Comparison of ENCODE assay signal across 21 cellular contexts in genomic region chr1:5388622-5389021, GRCh38.
A peak's percentile ranks its signal among the peaks of the same experiment; 100 is the strongest.
DNase-seq lines count a peak whose midpoint lies in the region; ATAC-seq and TF ChIP-seq lines count a peak whose summit lies in the region.
"Had no signal": no experiment of that assay in that cellular context is flagged by ENCODE, and none has a peak within 500 bp of the region (broad histone marks: within the 10 kb centered on the region; RNA-seq: fewer than 3 reads in every experiment).

No MANE protein-coding gene starts in this region.

- BruUV-seq in Calu3 (replicated peaks; lab: Mats Ljungman, UMichigan) = no TSS peak

- H3K4me1 Mint-ChIP-seq in activated CD8-positive, alpha-beta memory T cell treated with anti-CD3 and anti-CD28 coated beads, Interleukin-2, amount 10 ng/mL, durations not matched to agents 7 days and 5 days = peaks cover 25% of the 10 kb centered on the region
- peaks cover 12 to 17% (median 13%) of the 10 kb centered on the region in 3 donors for H3K4me1 Mint-ChIP-seq in CD8-positive, alpha-beta memory T cell
- no peaks in the 10 kb centered on the region for H3K4me1 Mint-ChIP-seq in activated CD8-positive, alpha-beta T cell treated with anti-CD3 and anti-CD28 coated beads, Interleukin-2, amount 10 ng/mL, durations not matched to agents 7 days and 5 days (ENCODE audit: low read depth)
- peaks cover 6 to 28% (median 21%) of the 10 kb centered on the region in 4 donors for H3K4me1 Mint-ChIP-seq in naive thymus-derived CD8-positive, alpha-beta T cell
- no peaks in the 10 kb centered on the region for H3K4me1 Mint-ChIP-seq in Calu3 (ENCODE audit: low read depth, unreplicated experiment)

- no peaks in the 10 kb centered on the region for H3K27me3 ChIP-seq in CD8-positive, alpha-beta memory T cell (ENCODE audit: insufficient read depth, low read length, poor library complexity, severe bottlenecking)
- peaks cover 0 to 59% of the 10 kb centered on the region in 2 donors for H3K27me3 ChIP-seq in left lung

- no peaks in the 10 kb centered on the region for H3K36me3 ChIP-seq in CD8-positive, alpha-beta memory T cell (ENCODE audit: insufficient read depth, low read length)
- H3K36me3 ChIP-seq in left lung = no peaks in the 10 kb centered on the region
- H3K36me3 ChIP-seq: suprapubic skin had no signal

- peak; percentile 46 for DNase-seq in activated CD8-positive, alpha-beta memory T cell treated with anti-CD3 and anti-CD28 coated beads, Interleukin-2, amount 10 ng/mL, durations not matched to agents 7 days and 5 days
- DNase-seq in activated CD8-positive, alpha-beta memory T cell treated with anti-CD3 and anti-CD28 coated beads for 24 hours = no peak
- DNase-seq in CD8-positive, alpha-beta memory T cell = no peak
- peak; percentile 42 for DNase-seq in activated CD8-positive, alpha-beta T cell treated with anti-CD3 and anti-CD28 coated beads, Interleukin-2, amount 10 ng/mL, durations not matched to agents 7 days and 5 days
- peak in 1 of 10 donors; percentile 53 for DNase-seq in naive thymus-derived CD8-positive, alpha-beta T cell
- DNase-seq in left lung (no peak), Calu3 (no peak)
- DNase-seq: ACHN; DMS79 treated with DMSO at 0.1 percent for 48 hours; effector CD4-positive, alpha-beta T cell; IMR-90; mammary epithelial cell; NCI-H1436 treated with DMSO at 0.1 percent for 48 hours; NCI-H2171; NCI-H526 treated with DMSO at 0.1 percent for 48 hours; SHP77 treated with DMSO at 0.1 percent for 48 hours had no signal

- intact Hi-C loops in left lung (cut with DNase I) = no loop called here
- intact Hi-C loops in Calu3 (cut with micrococcal nuclease; ENCODE audit: unreplicated experiment) = no loop called here

- no peaks in the 10 kb centered on the region for H3K9me3 ChIP-seq in CD8-positive, alpha-beta memory T cell (ENCODE audit: low read length)
- H3K9me3 ChIP-seq in left lung = no peaks in the 10 kb centered on the region
- H3K9me3 ChIP-seq: suprapubic skin had no signal

- peak overlapping the region; percentile 20 for H3K27ac ChIP-seq in CD8-positive, alpha-beta memory T cell (ENCODE audit: low read depth, low read length)
- no peak overlapping the region for H3K27ac ChIP-seq in left lung
- H3K27ac ChIP-seq: C4-2B, suprapubic skin, VCaP had no signal

- peak overlapping the region; percentile 49 for H3K4me3 Mint-ChIP-seq in activated CD8-positive, alpha-beta memory T cell treated with anti-CD3 and anti-CD28 coated beads, Interleukin-2, amount 10 ng/mL, durations not matched to agents 7 days and 5 days
- peak overlapping the region; percentile 75 to 89 (median 86) for H3K4me3 Mint-ChIP-seq in CD8-positive, alpha-beta memory T cell
- peak overlapping the region; percentile 65 for H3K4me3 Mint-ChIP-seq in activated CD8-positive, alpha-beta T cell treated with anti-CD3 and anti-CD28 coated beads, Interleukin-2, amount 10 ng/mL, durations not matched to agents 7 days and 5 days
- peak overlapping the region in 7 of 10 donors; percentile 73 to 90 (median 86) for H3K4me3 Mint-ChIP-seq in naive thymus-derived CD8-positive, alpha-beta T cell
- no peak overlapping the region for H3K4me3 Mint-ChIP-seq in Calu3 (ENCODE audit: low read depth, unreplicated experiment)

- no peaks in the 10 kb centered on the region for H3K36me3 Mint-ChIP-seq in activated CD8-positive, alpha-beta memory T cell treated with anti-CD3 and anti-CD28 coated beads, Interleukin-2, amount 10 ng/mL, durations not matched to agents 7 days and 5 days
- no peaks in the 10 kb centered on the region for H3K36me3 Mint-ChIP-seq in CD8-positive, alpha-beta memory T cell
- no peaks in the 10 kb centered on the region for H3K36me3 Mint-ChIP-seq in activated CD8-positive, alpha-beta T cell treated with anti-CD3 and anti-CD28 coated beads, Interleukin-2, amount 10 ng/mL, durations not matched to agents 7 days and 5 days (ENCODE audit: low read depth)
- no peaks in the 10 kb centered on the region for H3K36me3 Mint-ChIP-seq in naive thymus-derived CD8-positive, alpha-beta T cell
- no peaks in the 10 kb centered on the region for H3K36me3 Mint-ChIP-seq in Calu3 (ENCODE audit: insufficient read depth, unreplicated experiment)

- TF ChIP-seq CTCF in left lung (IDR thresholded peaks at IDR 0.05) = no peak
- TF ChIP-seq CTCF in Calu3 (IDR thresholded peaks at IDR 0.05; ENCODE audit: unreplicated experiment) = no peak

- H3K27ac Mint-ChIP-seq in activated CD8-positive, alpha-beta memory T cell treated with anti-CD3 and anti-CD28 coated beads, Interleukin-2, amount 10 ng/mL, durations not matched to agents 7 days and 5 days = peak overlapping the region; percentile 72
- H3K27ac Mint-ChIP-seq in CD8-positive, alpha-beta memory T cell = peak overlapping the region in 5 of 8 donors; percentile 82 to 97 (median 92)
- peak overlapping the region; percentile 95 for H3K27ac Mint-ChIP-seq in activated CD8-positive, alpha-beta T cell treated with anti-CD3 and anti-CD28 coated beads, Interleukin-2, amount 10 ng/mL, durations not matched to agents 7 days and 5 days
- peak overlapping the region in 7 of 10 donors; percentile 71 to 97 (median 94) for H3K27ac Mint-ChIP-seq in naive thymus-derived CD8-positive, alpha-beta T cell
- no peak overlapping the region for H3K27ac Mint-ChIP-seq in Calu3 (ENCODE audit: unreplicated experiment)

- peak; percentile 56 for ATAC-seq in activated CD8-positive, alpha-beta memory T cell treated with anti-CD3 and anti-CD28 coated beads, Interleukin-2, amount 10 ng/mL, durations not matched to agents 7 days and 5 days
- peak; percentile 56 for ATAC-seq in activated CD8-positive, alpha-beta T cell treated with anti-CD3 and anti-CD28 coated beads, Interleukin-2, amount 10 ng/mL, durations not matched to agents 7 days and 5 days
- ATAC-seq in naive thymus-derived CD8-positive, alpha-beta T cell = peak; percentile 25 to 41
- no peak for ATAC-seq in GM21529 (IDR thresholded peaks at IDR 0.05; ENCODE audit: unreplicated experiment)
- ATAC-seq in left lung = no peak
- ATAC-seq: esophagus mucosa had no signal

- peak overlapping the region; percentile 40 for H3K4me3 ChIP-seq in CD8-positive, alpha-beta memory T cell (ENCODE audit: low read length)
- no peak overlapping the region for H3K4me3 ChIP-seq in left lung
- H3K4me3 ChIP-seq: suprapubic skin had no signal

- CTCF ChIA-PET in activated CD8-positive, alpha-beta memory T cell treated with anti-CD3 and anti-CD28 coated beads, Interleukin-2, amount 10 ng/mL, durations not matched to agents 7 days and 5 days (lab: Charles Lee) = interaction anchor here (0.9 to 1.1 kb wide), 3 partner anchors 11 to 18 kb away, joined by 3 to 5 read pairs (median 3); no protein-coding TSS in a partner anchor
- CTCF ChIA-PET in CD8-positive, alpha-beta memory T cell (lab: Charles Lee) = interaction anchor here (1.2 to 1.8 kb wide), 5 partner anchors 12 to 102 kb away, joined by 3 to 8 read pairs (median 6); no protein-coding TSS in a partner anchor
- CTCF ChIA-PET in activated CD8-positive, alpha-beta T cell treated with anti-CD3 and anti-CD28 coated beads, Interleukin-2, amount 10 ng/mL, durations not matched to agents 7 days and 5 days (lab: Charles Lee) = no interaction called here
- CTCF ChIA-PET in Calu3 (lab: Charles Lee) = no interaction called here

- peaks cover 55% of the 10 kb centered on the region for H3K4me1 ChIP-seq in CD8-positive, alpha-beta memory T cell (ENCODE audit: insufficient read depth, low read length)
- H3K4me1 ChIP-seq in left lung = no peaks in the 10 kb centered on the region
- H3K4me1 ChIP-seq: suprapubic skin had no signal

- no peaks in the 10 kb centered on the region for H3K9me3 Mint-ChIP-seq in activated CD8-positive, alpha-beta memory T cell treated with anti-CD3 and anti-CD28 coated beads, Interleukin-2, amount 10 ng/mL, durations not matched to agents 7 days and 5 days (ENCODE audit: low read depth)
- no peaks in the 10 kb centered on the region for H3K9me3 Mint-ChIP-seq in CD8-positive, alpha-beta memory T cell
- H3K9me3 Mint-ChIP-seq in activated CD8-positive, alpha-beta T cell treated with anti-CD3 and anti-CD28 coated beads, Interleukin-2, amount 10 ng/mL, durations not matched to agents 7 days and 5 days (ENCODE audit: insufficient read depth) = no peaks in the 10 kb centered on the region
- peaks cover 0 to 2% (median 0%) of the 10 kb centered on the region in 9 donors for H3K9me3 Mint-ChIP-seq in naive thymus-derived CD8-positive, alpha-beta T cell
- H3K9me3 Mint-ChIP-seq in Calu3 (ENCODE audit: low read depth, unreplicated experiment) = peaks cover 4% of the 10 kb centered on the region

- peaks cover 27% of the 10 kb centered on the region for H3K27me3 Mint-ChIP-seq in activated CD8-positive, alpha-beta memory T cell treated with anti-CD3 and anti-CD28 coated beads, Interleukin-2, amount 10 ng/mL, durations not matched to agents 7 days and 5 days
- H3K27me3 Mint-ChIP-seq in CD8-positive, alpha-beta memory T cell = no peaks in the 10 kb centered on the region
- peaks cover 9% of the 10 kb centered on the region for H3K27me3 Mint-ChIP-seq in activated CD8-positive, alpha-beta T cell treated with anti-CD3 and anti-CD28 coated beads, Interleukin-2, amount 10 ng/mL, durations not matched to agents 7 days and 5 days (ENCODE audit: low read depth)
- H3K27me3 Mint-ChIP-seq in naive thymus-derived CD8-positive, alpha-beta T cell = no peaks in the 10 kb centered on the region
- H3K27me3 Mint-ChIP-seq in Calu3 (ENCODE audit: unreplicated experiment) = no peaks in the 10 kb centered on the region

- POLR2A ChIA-PET in CD8-positive, alpha-beta memory T cell (lab: Charles Lee) = interaction anchor here (1.1 kb wide), 2 partner anchors 60 to 93 kb away, joined by 3 read pairs; no protein-coding TSS in a partner anchor
- POLR2A ChIA-PET in activated CD8-positive, alpha-beta T cell treated with anti-CD3 and anti-CD28 coated beads, Interleukin-2, amount 10 ng/mL, durations not matched to agents 7 days and 5 days (lab: Charles Lee) = interaction anchor here (0.6 kb wide), 1 partner anchor 19 kb away, joined by 3 read pairs; no protein-coding TSS in a partner anchor
- POLR2A ChIA-PET in naive thymus-derived CD8-positive, alpha-beta T cell (lab: Charles Lee) = interaction anchor here (0.9 to 2.0 kb wide), 13 partner anchors 9 to 216 kb away, joined by 3 to 8 read pairs (median 4); no protein-coding TSS in a partner anchor

Comparison
In these comparisons a context has a peak if more than half of its experiments do, and no peak if none do; other contexts are left out.
1. DNase-seq: peak in activated CD8-positive, alpha-beta memory T cell treated with anti-CD3 and anti-CD28 coated beads, Interleukin-2, amount 10 ng/mL, durations not matched to agents 7 days and 5 days (single experiment) and activated CD8-positive, alpha-beta T cell treated with anti-CD3 and anti-CD28 coated beads, Interleukin-2, amount 10 ng/mL, durations not matched to agents 7 days and 5 days (single experiment); none in activated CD8-positive, alpha-beta memory T cell treated with anti-CD3 and anti-CD28 coated beads for 24 hours (single experiment), CD8-positive, alpha-beta memory T cell (0 of 5), left lung (0 of 2) and Calu3 (single experiment).
2. ATAC-seq: peak in activated CD8-positive, alpha-beta memory T cell treated with anti-CD3 and anti-CD28 coated beads, Interleukin-2, amount 10 ng/mL, durations not matched to agents 7 days and 5 days (single experiment), activated CD8-positive, alpha-beta T cell treated with anti-CD3 and anti-CD28 coated beads, Interleukin-2, amount 10 ng/mL, durations not matched to agents 7 days and 5 days (single experiment) and naive thymus-derived CD8-positive, alpha-beta T cell (2 of 2); none in GM21529 (single experiment) and left lung (single experiment).
3. CTCF ChIA-PET loops: an anchor here in activated CD8-positive, alpha-beta memory T cell treated with anti-CD3 and anti-CD28 coated beads, Interleukin-2, amount 10 ng/mL, durations not matched to agents 7 days and 5 days (0.9 to 1.1 kb wide) and CD8-positive, alpha-beta memory T cell (1.2 to 1.8 kb wide); none called in activated CD8-positive, alpha-beta T cell treated with anti-CD3 and anti-CD28 coated beads, Interleukin-2, amount 10 ng/mL, durations not matched to agents 7 days and 5 days and Calu3.